8 cellular contexts compared by ENCODE assay signal in the genomic region with DNA sequence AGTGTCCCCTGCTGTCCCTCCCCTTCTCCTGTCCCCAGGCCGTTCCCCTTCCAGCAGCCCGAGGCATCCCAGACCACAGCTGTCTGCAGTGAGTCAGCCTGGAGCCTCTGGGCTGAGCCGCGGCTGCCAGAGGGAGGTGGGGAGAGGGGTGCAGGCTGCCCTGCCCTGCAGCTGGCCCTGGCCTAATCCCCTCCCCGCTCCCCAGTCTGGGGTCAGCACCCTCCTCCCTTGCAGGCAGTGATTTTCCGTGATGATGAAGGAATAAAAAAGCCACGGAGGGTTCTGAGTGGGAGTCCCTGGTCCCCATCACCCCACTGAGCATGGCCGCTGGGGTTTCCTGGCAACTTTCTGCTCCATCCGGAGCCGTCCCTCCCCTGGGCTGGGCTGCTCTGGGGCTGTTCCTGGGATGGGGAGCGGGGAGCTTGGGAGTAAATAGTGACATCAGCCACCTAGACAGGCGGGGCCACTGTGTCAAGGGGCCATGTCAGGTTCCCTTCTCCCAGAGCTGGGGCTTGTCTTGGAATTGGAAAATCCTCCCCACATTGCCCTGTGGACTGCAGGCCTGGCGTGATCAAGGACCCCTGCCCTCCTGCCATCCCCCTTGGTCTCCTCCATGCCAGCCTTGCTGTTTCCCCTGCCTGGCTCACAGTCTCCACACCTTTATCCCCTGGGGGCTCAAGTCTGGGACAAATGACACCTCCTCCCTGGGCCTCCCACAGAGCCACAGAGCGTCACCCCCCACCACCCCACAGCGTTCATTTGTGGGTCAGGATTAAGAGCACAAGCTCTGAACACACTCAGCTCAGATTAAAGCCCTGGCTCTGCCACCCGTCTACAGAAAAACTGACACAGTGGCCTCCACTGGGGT. TPM values are rescaled to one million over a fixed set of nuclear protein-coding genes. Genes with fewer than 3 reads are reported as not detected.
DNase-seq lines count a peak whose midpoint lies in the region; ATAC-seq and TF ChIP-seq lines count a peak whose summit lies in the region.

No MANE protein-coding gene starts in this region.

- H3K36me3 ChIP-seq in DND-41 (ENCODE audit: insufficient read depth, low read length): peaks cover 19% of the 10 kb centered on the region

- H3K9ac ChIP-seq in DND-41 (ENCODE audit: low read depth, low read length): no peak overlapping the region

- no peak overlapping the region for H3K27ac ChIP-seq in DND-41 (ENCODE audit: low read length)
- peak overlapping the region; percentile 65 for H3K27ac ChIP-seq in cingulate gyrus (ENCODE audit: low read depth, low read length)

- H2AFZ ChIP-seq in DND-41 (ENCODE audit: low read depth, low read length): no peak overlapping the region

- H3K27me3 Mint-ChIP-seq in type B pancreatic cell: no peaks in the 10 kb centered on the region
- peaks cover 7% of the 10 kb centered on the region for H3K27me3 Mint-ChIP-seq in stimulated activated naive CD8-positive, alpha-beta T cell treated with anti-CD3 and anti-CD28 coated beads, Interleukin-15, amount 100 ng/mL, for 72 hours

- H4K20me1 ChIP-seq in DND-41 (ENCODE audit: insufficient read depth, low read length): peaks cover 15% of the 10 kb centered on the region

- no peaks in the 10 kb centered on the region for H3K79me2 ChIP-seq in DND-41 (ENCODE audit: insufficient read depth, low read length)

- no peak overlapping the region for H3K4me3 ChIP-seq in DND-41 (ENCODE audit: low read depth in 1 of 2, low read length in 2 of 2)
- H3K4me3 ChIP-seq in lower leg skin (ENCODE audit: low read depth, poor library complexity, severe bottlenecking): no peak overlapping the region

- TF ChIP-seq CTCF in DND-41 (IDR thresholded peaks at IDR 0.05; ENCODE audit: borderline replicate concordance, extremely low read depth, low read length, poor library complexity, severe bottlenecking): no peak
- TF ChIP-seq CTCF in lower leg skin (IDR thresholded peaks at IDR 0.05): no peak
- TF ChIP-seq CTCF in type B pancreatic cell (conservative IDR thresholded peaks at IDR 0.05): no peak

- H3K9me3 ChIP-seq in DND-41 (ENCODE audit: insufficient read depth, low read length, severe bottlenecking): no peaks in the 10 kb centered on the region

- peak overlapping the region; percentile 75 for H3K4me3 Mint-ChIP-seq in type B pancreatic cell
- peak overlapping the region in 1 of 2 donors; percentile 39 for H3K4me3 Mint-ChIP-seq in stimulated activated naive CD8-positive, alpha-beta T cell treated with anti-CD3 and anti-CD28 coated beads, Interleukin-15, amount 100 ng/mL, for 72 hours

- peak overlapping the region; percentile 83 for H3K27ac Mint-ChIP-seq in type B pancreatic cell
- peak overlapping the region in 1 of 2 donors; percentile 42 for H3K27ac Mint-ChIP-seq in stimulated activated naive CD8-positive, alpha-beta T cell treated with anti-CD3 and anti-CD28 coated beads, Interleukin-15, amount 100 ng/mL, for 72 hours

- DNase-seq in DND-41 (no peak), NCI-H69 (lab: John Stamatoyannopoulos, UW) (peak; percentile 72), lower leg skin (ENCODE audit: low spot score in 2 of 2) (peak; percentile 66 to 95), type B pancreatic cell (ENCODE audit: extremely low spot score, unreplicated experiment) (no peak), SKM-1 treated with dmso at 0.1 percent for 144 hours (lab: John Stamatoyannopoulos, UW; ENCODE audit: unreplicated experiment) (no peak), NCI-H1105 treated with DMSO at 0.1 percent for 48 hours (lab: John Stamatoyannopoulos, UW) (no peak)
- DNase-seq in stimulated activated naive CD8-positive, alpha-beta T cell treated with anti-CD3 and anti-CD28 coated beads, Interleukin-15, amount 100 ng/mL, for 72 hours: no peak

- H3K27me3 ChIP-seq in DND-41 (ENCODE audit: insufficient read depth, low read length, poor library complexity): no peaks in the 10 kb centered on the region

- 10 to 26% methylated on average over 15 to 16 of the region's 16 CpGs for WGBS in lower leg skin, 2 donors

- H3K4me2 ChIP-seq in DND-41 (ENCODE audit: insufficient read depth, low read length): no peak overlapping the region

- peaks cover 4% of the 10 kb centered on the region; the same call in 1 of the 2 replicates for H3K4me1 ChIP-seq in DND-41 (ENCODE audit: insufficient read depth, low read length)

- intact Hi-C loops in lower leg skin (cut with DNase I; ENCODE audit: low total_unique reads): no loop called here

- peak; percentile 28; the same call in 2 of the 3 replicates for ATAC-seq in DND-41 (ENCODE audit: insufficient read depth, low read depth)
- no peak for ATAC-seq in stimulated activated naive CD8-positive, alpha-beta T cell treated with anti-CD3 and anti-CD28 coated beads, Interleukin-15, amount 100 ng/mL, for 72 hours

- no peaks in the 10 kb centered on the region for H3K9me3 Mint-ChIP-seq in type B pancreatic cell
- H3K9me3 Mint-ChIP-seq in stimulated activated naive CD8-positive, alpha-beta T cell treated with anti-CD3 and anti-CD28 coated beads, Interleukin-15, amount 100 ng/mL, for 72 hours: no peaks in the 10 kb centered on the region

- peaks cover 16% of the 10 kb centered on the region for H3K4me1 Mint-ChIP-seq in type B pancreatic cell (ENCODE audit: unreplicated experiment)
- H3K4me1 Mint-ChIP-seq in stimulated activated naive CD8-positive, alpha-beta T cell treated with anti-CD3 and anti-CD28 coated beads, Interleukin-15, amount 100 ng/mL, for 72 hours: peaks cover 23% of the 10 kb centered on the region

- TF ChIP-seq POLR2A in lower leg skin (IDR thresholded peaks at IDR 0.05): no peak

- H3K36me3 Mint-ChIP-seq in type B pancreatic cell: no peaks in the 10 kb centered on the region

RNA-seq across cellular contexts. Expression of gene SPC24, which starts 16.7 kb away (rescaled TPM):
- total RNA-seq in lower leg skin (1 to 10 TPM in 2 of 4 donors, under 1 TPM in 2; 0.17 to 8.5 (median 0.82) TPM), type B pancreatic cell (ENCODE audit: low replicate concordance) (15.0 and 43.2 TPM in 2 replicates)

RNA-seq across cellular contexts. Expression of gene LDLR, which starts 49.6 kb away (rescaled TPM):
- total RNA-seq in lower leg skin (10 to 100 TPM; 48.7 to 62.8 (median 58.7) TPM), type B pancreatic cell (ENCODE audit: low replicate concordance) (67.4 and 103 TPM in 2 replicates)

RNA-seq across cellular contexts. Expression of gene KANK2, which starts 58.5 kb away (rescaled TPM):
- total RNA-seq in lower leg skin: 100 to 1,000 TPM in 1 of 4 donors, 10 to 100 TPM in 3; 28.7 to 117 (median 77.7) TPM
- 17.6 and 55.3 TPM in 2 replicates for total RNA-seq in type B pancreatic cell (ENCODE audit: low replicate concordance)

Comparison
In these comparisons a context has a peak if more than half of its experiments do, and no peak if none do; other contexts are left out.
1. DNase-seq: peak in NCI-H69 (single experiment) and lower leg skin (2 of 2); none in DND-41 (single experiment), type B pancreatic cell (single experiment), stimulated activated naive CD8-positive, alpha-beta T cell treated with anti-CD3 and anti-CD28 coated beads, Interleukin-15, amount 100 ng/mL, for 72 hours (0 of 2), SKM-1 treated with dmso at 0.1 percent for 144 hours (single experiment) and NCI-H1105 treated with DMSO at 0.1 percent for 48 hours (single experiment).